In genomic region chr16:89917773-89918452, GRCh38 we compare ENCODE assay signal across 8 cellular contexts. TPM values are rescaled to one million over a fixed set of nuclear protein-coding genes. Genes with fewer than 3 reads are reported as not detected.
DNase-seq lines count a peak whose midpoint lies in the region; ATAC-seq and TF ChIP-seq lines count a peak whose summit lies in the region.

No MANE protein-coding gene starts in this region.

- 0 out of 2 replicates have a peak, but pooled peaks cover 5% of the 10 kb centered on the region for H3K27me3 ChIP-seq in HUES64 (ENCODE audit: insufficient read depth, low read length)
- peaks cover 0 to 9% (median 4%) of the 10 kb centered on the region in 4 donors for H3K27me3 ChIP-seq in upper lobe of left lung

- 1% methylated on average over 39 of the region's 39 CpGs for WGBS in HUES64
- 0 to 5% methylated on average over 2 to 19 of the region's 39 CpGs for WGBS in upper lobe of left lung, 2 donors

- DNase-seq in Calu3 (peak; percentile 84), activated gamma-delta T cell (lab: John Stamatoyannopoulos, UW) (peak; percentile 76), germinal center (ENCODE audit: low spot score) (peak; percentile 79), posterior vena cava (ENCODE audit: low spot score) (peak; percentile 95), upper lobe of left lung (peak; percentile 90 to 95)

- TF ChIP-seq CTCF in Calu3 (IDR thresholded peaks at IDR 0.05; ENCODE audit: unreplicated experiment) (no peak), upper lobe of left lung (IDR thresholded peaks at IDR 0.05) (peak in 1 of 6 experiments; percentile 9)

- CTCF ChIA-PET in Calu3 (lab: Charles Lee) = interaction anchor here (0.6 to 0.7 kb wide), 2 partner anchors 8 to 10 kb away, joined by 3 to 5 read pairs; no protein-coding TSS in a partner anchor

- no TSS peak for BruUV-seq in Calu3 (replicated peaks; lab: Mats Ljungman, UMichigan)

- H3K9me3 Mint-ChIP-seq in Calu3 (ENCODE audit: low read depth, unreplicated experiment) = no peaks in the 10 kb centered on the region

- ATAC-seq in GM21423 (IDR thresholded peaks at IDR 0.05; ENCODE audit: unreplicated experiment) (peak; percentile 77), upper lobe of left lung (ENCODE audit: low FRiP score in 2 of 2) (peak; percentile 58 to 75)

- H3K36me3 Mint-ChIP-seq in Calu3 (ENCODE audit: insufficient read depth, unreplicated experiment) = peaks cover 83% of the 10 kb centered on the region

- peak overlapping the region; percentile 43 for H3K27ac Mint-ChIP-seq in Calu3 (ENCODE audit: unreplicated experiment)

- peak overlapping the region; percentile 60 for H3K4me3 ChIP-seq in HUES64 (ENCODE audit: low read length)
- peak overlapping the region in 3 of 4 donors; percentile 26 to 40 (median 38) for H3K4me3 ChIP-seq in upper lobe of left lung

- H3K9ac ChIP-seq in HUES64 (ENCODE audit: low read depth, low read length) = peak overlapping the region; percentile 61

- H3K4me3 Mint-ChIP-seq in Calu3 (ENCODE audit: low read depth, unreplicated experiment) = peak overlapping the region; percentile 78

- peaks cover 15% of the 10 kb centered on the region; the same call in 1 of the 2 replicates for H3K4me1 ChIP-seq in HUES64 (ENCODE audit: insufficient read depth, low read length)
- H3K4me1 ChIP-seq in upper lobe of left lung = peaks cover 34 to 44% (median 41%) of the 10 kb centered on the region in 4 donors

- H3K27ac ChIP-seq in HUES64 (ENCODE audit: low read depth, low read length) = peak overlapping the region; percentile 39; the same call in 1 of the 2 replicates
- peak overlapping the region in 2 of 4 donors; percentile 31 to 35 for H3K27ac ChIP-seq in upper lobe of left lung

- peak; percentile 39; the same call in 1 of the 2 replicates for TF ChIP-seq POLR2A in Raji (IDR thresholded peaks at IDR 0.05; ENCODE audit: insufficient read depth, low read depth, low read length)
- no peak for TF ChIP-seq POLR2A in upper lobe of left lung (IDR thresholded peaks at IDR 0.05)

- no peaks in the 10 kb centered on the region for H3K27me3 Mint-ChIP-seq in Calu3 (ENCODE audit: unreplicated experiment)

- peaks cover 24% of the 10 kb centered on the region for H3K4me1 Mint-ChIP-seq in Calu3 (ENCODE audit: low read depth, unreplicated experiment)

- H3K9me3 ChIP-seq in HUES64 (ENCODE audit: insufficient read depth, low read depth, low read length) = no peaks in the 10 kb centered on the region
- no peaks in the 10 kb centered on the region for H3K9me3 ChIP-seq in upper lobe of left lung

- no peak for TF ChIP-seq EP300 in upper lobe of left lung (IDR thresholded peaks at IDR 0.05)

- H3K36me3 ChIP-seq in HUES64 (ENCODE audit: insufficient read depth, low read length) (no peaks in the 10 kb centered on the region), upper lobe of left lung (peaks cover 0 to under 1% (median 0%) of the 10 kb centered on the region in 4 donors)

- intact Hi-C loops in Calu3 (cut with micrococcal nuclease; ENCODE audit: unreplicated experiment) (no loop called here), posterior vena cava (cut with DNase I) (no loop called here)

RNA-seq across cellular contexts. Expression of gene MC1R, which starts 0.7 kb away (rescaled TPM):
- total RNA-seq in Calu3 (2022) (16.9 and 17.4 TPM in 2 replicates), posterior vena cava (1 to 10 TPM; 2.7 to 5.4 TPM), upper lobe of left lung (10 to 100 TPM in 2 of 6 donors, 1 to 10 TPM in 4; 4.9 to 44.0 (median 7.0) TPM)
- polyA plus RNA-seq in HUES64 (2013, experiment 1 of 2) = 1.3 TPM
- polyA plus RNA-seq in HUES64 (2013, experiment 2 of 2) = 1.6 TPM

RNA-seq across cellular contexts. Expression of gene TUBB3, which starts 5.2 kb away (rescaled TPM):
- total RNA-seq in Calu3 (2022) (52.1 and 61.5 TPM in 2 replicates), posterior vena cava (10 to 100 TPM in 1 of 2 donors, 1 to 10 TPM in 1; 5.9 to 16.1 TPM), upper lobe of left lung (1 to 10 TPM in 3 of 6 donors, under 1 TPM in 2, not detected in 1; 0.33 to 9.2 (median 2.1) TPM)
- polyA plus RNA-seq in HUES64 (2013, experiment 1 of 2) = 149 TPM
- polyA plus RNA-seq in HUES64 (2013, experiment 2 of 2) = 134 TPM

RNA-seq across cellular contexts. Expression of gene DEF8, which starts 30.6 kb away (rescaled TPM):
- total RNA-seq in Calu3 (2022) (67.0 and 70.1 TPM in 2 replicates), posterior vena cava (10 to 100 TPM; 54.0 to 58.6 TPM), upper lobe of left lung (100 to 1,000 TPM in 2 of 6 donors, 10 to 100 TPM in 4; 45.7 to 671 (median 80.5) TPM)
- 39.1 TPM for polyA plus RNA-seq in HUES64 (2013, experiment 1 of 2)
- polyA plus RNA-seq in HUES64 (2013, experiment 2 of 2) = 38.0 TPM

RNA-seq across cellular contexts. Expression of gene TCF25, which starts 44.5 kb away (rescaled TPM):
- total RNA-seq in Calu3 (2022) (270 and 300 TPM in 2 replicates), posterior vena cava (100 to 1,000 TPM; 127 to 158 TPM), upper lobe of left lung (1,000 to 10,000 TPM in 1 of 6 donors, 100 to 1,000 TPM in 5; 132 to 1,060 (median 211) TPM)
- polyA plus RNA-seq in HUES64 (2013, experiment 1 of 2) = 77.0 TPM
- polyA plus RNA-seq in HUES64 (2013, experiment 2 of 2) = 77.0 TPM
